In the genomic region with DNA sequence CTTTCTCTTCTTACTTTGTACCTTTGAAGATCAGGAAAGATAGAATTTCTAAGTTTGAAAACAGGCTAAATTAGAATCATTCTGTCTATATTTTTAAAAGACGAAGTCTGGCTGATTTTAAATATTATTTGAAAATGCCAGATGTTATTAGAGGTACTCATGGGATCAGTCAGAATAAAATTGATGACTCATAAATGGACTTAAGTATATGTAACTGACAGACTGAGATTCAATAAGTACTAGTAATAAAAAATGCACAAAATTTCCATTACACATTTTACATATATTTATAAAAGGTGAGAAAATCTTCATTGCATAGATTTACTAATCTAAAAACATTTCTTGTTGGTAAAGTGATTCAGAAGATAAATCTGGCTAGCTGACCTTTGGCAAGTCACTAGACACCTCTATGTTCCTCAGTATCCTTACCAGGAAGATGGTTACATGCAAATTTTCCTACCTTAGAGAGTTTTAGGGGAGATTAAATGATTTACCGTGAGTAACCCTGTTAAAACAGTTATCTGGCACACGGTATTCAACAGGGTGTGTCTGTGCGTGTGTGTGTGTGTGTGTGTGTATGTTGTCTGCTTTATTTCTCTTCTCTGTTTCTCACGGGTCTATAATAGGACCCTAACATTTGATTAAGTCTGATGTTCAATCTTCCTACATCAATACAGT, we compare ENCODE assay signal across 17 cellular contexts.
"Had no signal": no experiment of that assay in that cellular context is flagged by ENCODE, and none has a peak within 500 bp of the region (broad histone marks: within the 10 kb centered on the region; RNA-seq: fewer than 3 reads in every experiment).

No MANE protein-coding gene starts in this region.

- H3K4me1 ChIP-seq: ascending aorta, breast epithelium had no signal

- H3K36me3 ChIP-seq: breast epithelium had no signal

- H3K27me3 ChIP-seq: ascending aorta, breast epithelium had no signal

- H3K27ac ChIP-seq: ascending aorta, epithelial cell of prostate had no signal

- H3K27me3 Mint-ChIP-seq: activated CD4-positive, alpha-beta memory T cell treated with anti-CD3 and anti-CD28 coated beads, Interleukin-2, amount 10 ng/mL, durations not matched to agents 7 days and 5 days had no signal

- ATAC-seq: left ventricle myocardium superior had no signal

- H3K27ac Mint-ChIP-seq: activated CD4-positive, alpha-beta memory T cell treated with anti-CD3 and anti-CD28 coated beads, Interleukin-2, amount 10 ng/mL, durations not matched to agents 7 days and 5 days; activated naive CD8-positive, alpha-beta T cell treated with anti-CD3 and anti-CD28 coated beads, Interleukin-2, amount 10 ng/mL, durations not matched to agents 7 days and 5 days; nephron had no signal

- H3K9me3 ChIP-seq: ascending aorta, breast epithelium had no signal

- H3K4me3 Mint-ChIP-seq: activated CD4-positive, alpha-beta memory T cell treated with anti-CD3 and anti-CD28 coated beads, Interleukin-2, amount 10 ng/mL, durations not matched to agents 7 days and 5 days; activated naive CD8-positive, alpha-beta T cell treated with anti-CD3 and anti-CD28 coated beads, Interleukin-2, amount 10 ng/mL, durations not matched to agents 7 days and 5 days; nephron had no signal

- H3K4me3 ChIP-seq: ascending aorta, breast epithelium had no signal

- FAIRE-seq: frontal cortex had no signal

- DNase-seq: activated CD4-positive, alpha-beta memory T cell treated with anti-CD3 and anti-CD28 coated beads, Interleukin-2, amount 10 ng/mL, durations not matched to agents 7 days and 5 days; activated CD8-positive, alpha-beta memory T cell treated with anti-CD3 and anti-CD28 coated beads, Interleukin-2, amount 50 U/mL, for 4 hours; activated naive CD8-positive, alpha-beta T cell treated with anti-CD3 and anti-CD28 coated beads, Interleukin-2, amount 10 ng/mL, durations not matched to agents 7 days and 5 days; dermis blood vessel endothelial cell; kidney glomerular epithelial cell; left ventricle myocardium superior; mesendoderm; nucleus accumbens; stimulated activated CD4-positive, alpha-beta T cell treated with anti-CD3 and anti-CD28 coated beads, Interleukin-15, amount 100 ng/mL, for 24 hours; stimulated activated CD4-positive, alpha-beta T cell treated with anti-CD3 and anti-CD28 coated beads, Interleukin-4, amount 100 ng/mL, for 24 hours; stimulated activated naive CD4-positive, alpha-beta T cell treated with Interleukin-2 at 50 U/mL for 16 hours; trophoblast cell had no signal

- H3K9me3 Mint-ChIP-seq: activated CD4-positive, alpha-beta memory T cell treated with anti-CD3 and anti-CD28 coated beads, Interleukin-2, amount 10 ng/mL, durations not matched to agents 7 days and 5 days; activated naive CD8-positive, alpha-beta T cell treated with anti-CD3 and anti-CD28 coated beads, Interleukin-2, amount 10 ng/mL, durations not matched to agents 7 days and 5 days; nephron had no signal
